8 cellular contexts compared by ENCODE assay signal in genomic region chr11:64777449-64778222, GRCh38. TPM values are rescaled to one million over a fixed set of nuclear protein-coding genes. Genes with fewer than 3 reads are reported as not detected.
DNase-seq lines count a peak whose midpoint lies in the region; ATAC-seq and TF ChIP-seq lines count a peak whose summit lies in the region.

No MANE protein-coding gene starts in this region.

- H3K27ac Mint-ChIP-seq in T-cell, result peak overlapping the region; percentile 92 to 93

- peak; percentile 44 for TF ChIP-seq POLR2A in GM19193 (IDR thresholded peaks at IDR 0.05; ENCODE audit: extremely low read depth, insufficient read depth, insufficient read length)
- TF ChIP-seq POLR2A in upper lobe of left lung (IDR thresholded peaks at IDR 0.05), result no peak

- TF ChIP-seq CTCF in AG09319 (IDR thresholded peaks at IDR 0.05; ENCODE audit: low read depth, low read length) (no peak), LNCaP clone FGC (IDR thresholded peaks at IDR 0.05; ENCODE audit: control insufficient read depth, extremely low read depth, insufficient read depth) (no peak), left ventricle myocardium inferior (IDR thresholded peaks at IDR 0.05; ENCODE audit: borderline replicate concordance) (no peak), upper lobe of left lung (IDR thresholded peaks at IDR 0.05) (no peak)

- 0 to 2% methylated on average over 3 to 10 of the region's 98 CpGs for WGBS in upper lobe of left lung, 2 donors

- no peaks in the 10 kb centered on the region for H3K9me3 ChIP-seq in left ventricle myocardium inferior (replicated peaks)
- no peaks in the 10 kb centered on the region for H3K9me3 ChIP-seq in upper lobe of left lung

- H3K36me3 Mint-ChIP-seq in T-cell, result peaks cover 46% of the 10 kb centered on the region

- H3K9me3 Mint-ChIP-seq in T-cell, result no peaks in the 10 kb centered on the region

- H3K4me3 ChIP-seq in LNCaP clone FGC (ENCODE audit: low read depth, low read length), result peak overlapping the region; percentile 63
- H3K4me3 ChIP-seq in left ventricle myocardium inferior, result peak overlapping the region; percentile 82
- peak overlapping the region; percentile 91 to 99 (median 96) for H3K4me3 ChIP-seq in upper lobe of left lung

- H3K4me1 Mint-ChIP-seq in T-cell, result peaks cover 72 to 74% (median 73%) of the 10 kb centered on the region in 3 donors

- H3K36me3 ChIP-seq in left ventricle myocardium inferior, result peaks cover 44% of the 10 kb centered on the region
- H3K36me3 ChIP-seq in upper lobe of left lung, result peaks cover 38 to 46% (median 39%) of the 10 kb centered on the region in 4 donors

- no peak for TF ChIP-seq EP300 in upper lobe of left lung (IDR thresholded peaks at IDR 0.05)

- peak overlapping the region; percentile 85 to 93 (median 91) for H3K4me3 Mint-ChIP-seq in T-cell

- POLR2A ChIA-PET in T-cell (lab: Charles Lee), result interaction anchor here (0.6 to 2.1 kb wide), 9 partner anchors 10 to 534 kb away, joined by 3 to 11 read pairs (median 4); partner anchors contain the start of gene PYGM (in 1 of the 2)

- H3K27me3 Mint-ChIP-seq in T-cell, result no peaks in the 10 kb centered on the region

- intact Hi-C loops in left ventricle myocardium inferior (cut with micrococcal nuclease), result no loop called here
- intact Hi-C loops in posterior vena cava (cut with DNase I), result no loop called here

- CTCF ChIA-PET in T-cell (lab: Charles Lee), result interaction anchor here (0.6 to 1.8 kb wide), 2 partner anchors 31 to 33 kb away, joined by 3 to 14 read pairs; partner anchors contain the start of gene RASGRP2 (in 1 of the 2)

- H3K27me3 ChIP-seq in left ventricle myocardium inferior (ENCODE audit: low read depth) (no peaks in the 10 kb centered on the region), upper lobe of left lung (no peaks in the 10 kb centered on the region)

- ATAC-seq in T-cell (replicated peaks in 1 of 4) (peak; percentile 1 to 19 (median 9)), upper lobe of left lung (ENCODE audit: low FRiP score in 2 of 2) (peak; percentile 19 to 43)

- H3K27ac ChIP-seq in left ventricle myocardium inferior (replicated peaks) (peak overlapping the region; percentile 99), upper lobe of left lung (peak overlapping the region; percentile 99 to 100 (median 100))

- DNase-seq in AG09319 (ENCODE audit: extremely low read depth, low read depth), result peak; percentile 46
- peak; percentile 51 for DNase-seq in LNCaP clone FGC (ENCODE audit: low read depth)
- peak; percentile 65 to 88 (median 77) for DNase-seq in T-cell
- peak; percentile 80 for DNase-seq in amniotic epithelial cell (ENCODE audit: low read depth)
- peak; percentile 87 for DNase-seq in left ventricle myocardium inferior
- DNase-seq in posterior vena cava (ENCODE audit: low spot score), result peak; percentile 95
- peak; percentile 86 to 96 for DNase-seq in upper lobe of left lung

- peaks cover 60% of the 10 kb centered on the region for H3K4me1 ChIP-seq in left ventricle myocardium inferior
- peaks cover 39 to 55% (median 42%) of the 10 kb centered on the region in 4 donors for H3K4me1 ChIP-seq in upper lobe of left lung

RNA-seq across cellular contexts. Expression of gene SF1, which starts 0.7 kb away (rescaled TPM):
- total RNA-seq in T-cell, result 1,000 to 10,000 TPM in 2 of 5 donors, 100 to 1,000 TPM in 3; 670 to 1,510 (median 732) TPM
- total RNA-seq in left ventricle myocardium inferior, result 188 TPM
- total RNA-seq in posterior vena cava, result 100 to 1,000 TPM; 181 to 189 TPM
- 100 to 1,000 TPM; 231 to 625 (median 265) TPM for total RNA-seq in upper lobe of left lung

RNA-seq across cellular contexts. Expression of gene PYGM, which starts 17.9 kb away (rescaled TPM):
- total RNA-seq in T-cell (10 to 100 TPM in 1 of 5 donors, 1 to 10 TPM in 4; 7.4 to 34.7 (median 8.5) TPM), left ventricle myocardium inferior (89.5 TPM), posterior vena cava (10 to 100 TPM; 19.3 to 43.2 TPM), upper lobe of left lung (1 to 10 TPM; 1.0 to 3.7 (median 1.5) TPM)

RNA-seq across cellular contexts. Expression of gene MAP4K2, which starts 25.4 kb away (rescaled TPM):
- total RNA-seq in T-cell (100 to 1,000 TPM in 3 of 5 donors, 10 to 100 TPM in 2; 80.9 to 131 (median 102) TPM), left ventricle myocardium inferior (7.5 TPM), posterior vena cava (10 to 100 TPM; 13.2 to 14.7 TPM), upper lobe of left lung (10 to 100 TPM; 19.0 to 84.7 (median 29.2) TPM)

RNA-seq across cellular contexts. Expression of gene MEN1, which starts 32.7 kb away (rescaled TPM):
- total RNA-seq in T-cell, result 10 to 100 TPM; 31.7 to 62.0 (median 49.6) TPM
- total RNA-seq in left ventricle myocardium inferior, result 8.7 TPM
- total RNA-seq in posterior vena cava, result 1 to 10 TPM; 9.2 to 9.4 TPM
- 10 to 100 TPM; 15.4 to 47.1 (median 24.4) TPM for total RNA-seq in upper lobe of left lung

RNA-seq across cellular contexts. Expression of gene RASGRP2, which starts 33.7 kb away (rescaled TPM):
- total RNA-seq in T-cell (100 to 1,000 TPM; 574 to 767 (median 656) TPM), left ventricle myocardium inferior (21.1 TPM), posterior vena cava (10 to 100 TPM; 41.3 to 49.6 TPM), upper lobe of left lung (10 to 100 TPM; 20.5 to 80.7 (median 33.9) TPM)

Comparison
In these comparisons a context has a peak if more than half of its experiments do, and no peak if none do; other contexts are left out.
1. Peak in every context shown above with its lines: DNase-seq, ATAC-seq, H3K4me3 ChIP-seq and H3K27ac ChIP-seq.